Comparison of ENCODE assay signal across 8 cellular contexts in the genomic region with DNA sequence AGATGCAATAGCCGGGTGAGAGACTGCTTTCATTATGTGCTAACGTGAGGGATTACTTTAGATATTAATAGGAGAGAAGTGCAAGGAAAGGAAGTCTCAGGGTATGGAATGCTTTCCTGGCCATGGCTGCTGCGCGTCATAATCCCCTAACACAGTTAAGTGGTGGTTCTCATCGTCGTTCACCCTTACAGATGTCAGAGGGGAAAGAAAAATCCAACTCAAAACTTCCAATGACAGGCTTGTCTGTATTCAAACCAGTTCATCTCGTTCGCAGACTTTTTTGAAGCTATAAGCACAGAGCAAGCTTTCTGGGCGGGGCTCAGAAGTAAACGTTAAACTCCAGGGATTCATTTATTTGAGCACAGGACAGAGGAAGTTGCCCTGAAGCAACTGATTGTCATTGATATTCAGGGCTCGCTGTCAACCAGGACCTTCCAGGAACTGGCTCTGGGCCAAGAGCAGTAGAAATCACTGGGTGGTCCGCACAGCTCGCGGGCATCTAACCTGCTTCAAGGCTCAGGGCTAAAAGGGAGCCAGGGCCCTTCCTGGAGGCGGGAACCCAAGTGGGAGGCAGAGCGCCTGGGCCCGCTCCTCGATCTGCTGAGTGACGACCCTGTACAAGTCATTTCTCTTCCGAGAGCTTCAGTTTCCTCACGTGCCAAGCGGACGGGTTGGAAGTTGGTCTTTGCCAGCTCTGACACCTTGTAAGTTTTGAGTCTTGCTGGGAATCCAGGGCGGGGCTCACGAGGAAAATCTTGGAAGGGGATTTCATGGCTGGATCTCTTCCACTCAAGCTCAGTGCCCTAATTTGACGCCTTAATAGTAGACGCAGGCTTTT. TPM values are rescaled to one million over a fixed set of nuclear protein-coding genes. Genes with fewer than 3 reads are reported as not detected.
DNase-seq lines count a peak whose midpoint lies in the region; TF ChIP-seq lines count a peak whose summit lies in the region.

No MANE protein-coding gene starts in this region.

- H3K4me1 Mint-ChIP-seq in brain = peaks cover 48% of the 10 kb centered on the region

- H3K4me3 ChIP-seq in iPS-18c (ENCODE audit: insufficient read depth, low read depth, low read length) (peak overlapping the region; percentile 83), skin epidermis (peak overlapping the region; percentile 76 to 95 (median 84))

- TF ChIP-seq CTCF in brain (conservative IDR thresholded peaks at IDR 0.05) = no peak

- H3K9me3 Mint-ChIP-seq in brain = peaks cover 0 to 3% (median 0%) of the 10 kb centered on the region in 5 experiments

- H3K9me3 ChIP-seq in iPS-18c (ENCODE audit: control insufficient read depth, insufficient read depth, low read length) = peaks cover 2% of the 10 kb centered on the region

- DNase-seq in DMS53 (lab: John Stamatoyannopoulos, UW) (peak; percentile 63), DMS53 treated with DMSO at 0.1 percent for 48 hours (lab: John Stamatoyannopoulos, UW; ENCODE audit: unreplicated experiment) (no peak), NCI-H446 treated with DMSO at 0.1 percent for 48 hours (lab: John Stamatoyannopoulos, UW) (peak; percentile 42), KG1 (lab: John Stamatoyannopoulos, UW) (no peak), T1000 (lab: John Stamatoyannopoulos, UW) (no peak)

- peak overlapping the region; percentile 93 to 97 (median 96) for H3K27ac Mint-ChIP-seq in brain

- H3K4me3 Mint-ChIP-seq in brain = peak overlapping the region; percentile 94 to 99 (median 98)

- no peaks in the 10 kb centered on the region for H3K36me3 Mint-ChIP-seq in brain

- peaks cover 6% of the 10 kb centered on the region for H3K27me3 Mint-ChIP-seq in brain

- peak overlapping the region; percentile 72 to 98 (median 93) for H3K27ac ChIP-seq in skin epidermis

RNA-seq across cellular contexts. Expression of gene LPP, which starts 1.1 kb away (rescaled TPM):
- 2.1 TPM for polyA plus RNA-seq in brain (ENCODE audit: insufficient read depth, low read depth, low replicate concordance)

Comparison
In these comparisons a context has a peak if more than half of its experiments do, and no peak if none do; other contexts are left out.
1. DNase-seq: peak in DMS53 (single experiment) and NCI-H446 treated with DMSO at 0.1 percent for 48 hours (single experiment); none in DMS53 treated with DMSO at 0.1 percent for 48 hours (single experiment), KG1 (single experiment) and T1000 (single experiment).